Comparison of ENCODE assay signal across 8 cellular contexts in the genomic region with DNA sequence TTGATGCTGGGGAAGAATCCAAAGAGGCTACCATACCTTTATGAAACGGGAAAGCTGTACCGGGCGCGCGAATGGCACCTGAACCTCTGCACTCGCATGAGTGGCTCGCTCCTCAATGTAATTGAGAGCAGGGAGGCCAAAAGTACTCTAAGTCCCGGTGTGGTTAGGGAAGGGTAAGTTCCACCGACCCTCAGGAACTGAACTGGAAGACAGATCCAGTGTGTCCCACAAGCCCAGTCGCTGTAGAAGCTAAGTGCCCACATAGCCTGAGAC. TPM values are rescaled to one million over a fixed set of nuclear protein-coding genes. Genes with fewer than 3 reads are reported as not detected.
A peak's percentile ranks its signal among the peaks of the same experiment; 100 is the strongest.
DNase-seq lines count a peak whose midpoint lies in the region; ATAC-seq and TF ChIP-seq lines count a peak whose summit lies in the region.

No MANE protein-coding gene starts in this region.

- H3K27ac ChIP-seq in heart left ventricle (peak overlapping the region in 11 of 12 donors; percentile 86 to 97 (median 91)), gastrocnemius medialis (peak overlapping the region; percentile 98 to 99 (median 98))

- H3K4me3 Mint-ChIP-seq in stimulated activated naive CD8-positive, alpha-beta T cell treated with anti-CD3 and anti-CD28 coated beads, Interleukin-15, Interleukin-2, amounts not matched to agents 100 ng/mL and 50 ng/mL, for 24 hours: peak overlapping the region; percentile 91

- intact Hi-C loops in heart left ventricle (cut with DNase I): loop anchor here in 8 of 10 donors (1.0 to 10.0 kb wide), 9 partner anchors 23 to 247 kb away; partner anchors contain the start of genes DENND4B (in 2 of the 8), CRTC2 (in 1 of the 8), ILF2 (in 1 of the 8) and JTB (in 1 of the 8)
- intact Hi-C loops in gastrocnemius medialis (cut with DNase I; ENCODE audit: low total_unique reads): loop anchor here (5.0 kb wide), 3 partner anchors 66 to 124 kb away; partner anchors contain the start of gene RAB13

- H3K4me3 ChIP-seq in heart left ventricle (peak overlapping the region; percentile 53 to 89 (median 78)), gastrocnemius medialis (peak overlapping the region; percentile 56 to 93 (median 89))

- H3K27ac Mint-ChIP-seq in stimulated activated naive CD8-positive, alpha-beta T cell treated with anti-CD3 and anti-CD28 coated beads, Interleukin-15, Interleukin-2, amounts not matched to agents 100 ng/mL and 50 ng/mL, for 24 hours: peak overlapping the region; percentile 90

- H3K4me1 ChIP-seq in heart left ventricle: peaks cover 2 to 52% (median 36%) of the 10 kb centered on the region in 12 donors
- peaks cover 48 to 50% of the 10 kb centered on the region in 2 donors for H3K4me1 ChIP-seq in gastrocnemius medialis

- H3K9me3 Mint-ChIP-seq in stimulated activated naive CD8-positive, alpha-beta T cell treated with anti-CD3 and anti-CD28 coated beads, Interleukin-15, Interleukin-2, amounts not matched to agents 100 ng/mL and 50 ng/mL, for 24 hours: no peaks in the 10 kb centered on the region

- no peak for TF ChIP-seq POLR2A in heart left ventricle (IDR thresholded peaks at IDR 0.05)
- TF ChIP-seq POLR2A in gastrocnemius medialis (IDR thresholded peaks at IDR 0.05): no peak

- DNase-seq in stimulated activated naive CD8-positive, alpha-beta T cell treated with anti-CD3 and anti-CD28 coated beads, Interleukin-15, Interleukin-2, amounts not matched to agents 100 U/mL and 50 U/mL, for 24 hours: no peak
- DNase-seq in activated T-cell treated with anti-CD3 and anti-CD28 coated beads for 4 hours (peak; percentile 8), heart left ventricle (no peak), gastrocnemius medialis (peak in 1 of 2 donors; percentile 14), A172 (ENCODE audit: low spot score) (no peak)
- no peak for DNase-seq in stimulated activated CD4-positive, alpha-beta T cell treated with anti-CD3 and anti-CD28 coated beads, Interleukin-4, amount 100 ng/mL, for 24 hours

- H3K36me3 Mint-ChIP-seq in stimulated activated naive CD8-positive, alpha-beta T cell treated with anti-CD3 and anti-CD28 coated beads, Interleukin-15, Interleukin-2, amounts not matched to agents 100 ng/mL and 50 ng/mL, for 24 hours (ENCODE audit: low read depth): peaks cover 11% of the 10 kb centered on the region

- no peak for ATAC-seq in stimulated activated naive CD8-positive, alpha-beta T cell treated with anti-CD3 and anti-CD28 coated beads, Interleukin-15, Interleukin-2, amounts not matched to agents 100 U/mL and 50 U/mL, for 24 hours
- no peak for ATAC-seq in heart left ventricle
- no peak for ATAC-seq in gastrocnemius medialis
- no peak for ATAC-seq in HG03521 (IDR thresholded peaks at IDR 0.05; ENCODE audit: unreplicated experiment)

- H3K9me3 ChIP-seq in heart left ventricle (no peaks in the 10 kb centered on the region), gastrocnemius medialis (no peaks in the 10 kb centered on the region)

- H3K27me3 Mint-ChIP-seq in stimulated activated naive CD8-positive, alpha-beta T cell treated with anti-CD3 and anti-CD28 coated beads, Interleukin-15, Interleukin-2, amounts not matched to agents 100 ng/mL and 50 ng/mL, for 24 hours: no peaks in the 10 kb centered on the region

- peaks cover 54% of the 10 kb centered on the region for H3K4me1 Mint-ChIP-seq in stimulated activated naive CD8-positive, alpha-beta T cell treated with anti-CD3 and anti-CD28 coated beads, Interleukin-15, Interleukin-2, amounts not matched to agents 100 ng/mL and 50 ng/mL, for 24 hours (ENCODE audit: low read depth)

- in situ Hi-C loops in gastrocnemius medialis (cut with MboI; ENCODE audit: low sequenced_read_pairs in 4 of 4): loop anchor here (10.0 to 25.0 kb wide), 2 partner anchors 63 to 109 kb away; partner anchors contain the start of gene RAB13 (in 1 of the 4)

- TF ChIP-seq CTCF in heart left ventricle (IDR thresholded peaks at IDR 0.05) (no peak), gastrocnemius medialis (IDR thresholded peaks at IDR 0.05 in 4 of 5, conservative IDR thresholded peaks at IDR 0.05 in 1 of 5) (no peak)

- 3 to 5% (median 4%) methylated on average over 10 of the region's 10 CpGs for WGBS in heart left ventricle, 4 donors

- peaks cover 0 to 17% (median 3%) of the 10 kb centered on the region in 9 donors for H3K36me3 ChIP-seq in heart left ventricle
- no peaks in the 10 kb centered on the region for H3K36me3 ChIP-seq in gastrocnemius medialis

- no peaks in the 10 kb centered on the region for H3K27me3 ChIP-seq in heart left ventricle
- H3K27me3 ChIP-seq in gastrocnemius medialis: no peaks in the 10 kb centered on the region

RNA-seq across cellular contexts. Expression of gene GATAD2B, which starts 1.0 kb away (rescaled TPM):
- total RNA-seq in heart left ventricle: 10 to 100 TPM; 18.1 to 53.9 (median 46.2) TPM
- 1 to 10 TPM; 5.6 to 8.8 TPM for polyA plus RNA-seq in heart left ventricle
- 10 to 100 TPM; 22.0 to 40.7 (median 28.1) TPM for total RNA-seq in gastrocnemius medialis
- total RNA-seq in A172 (2014; rRNA removed; shearing (Covaris generic)): 5.9 and 6.5 TPM in 2 replicates

RNA-seq across cellular contexts. Expression of gene DENND4B, which starts 24.8 kb away (rescaled TPM):
- total RNA-seq in heart left ventricle (10 to 100 TPM; 30.5 to 60.7 (median 40.8) TPM), gastrocnemius medialis (10 to 100 TPM; 38.0 to 45.8 (median 40.1) TPM)
- polyA plus RNA-seq in heart left ventricle: 10 to 100 TPM; 36.7 to 41.5 TPM
- total RNA-seq in A172 (2014; rRNA removed; shearing (Covaris generic)): 10.9 and 11.2 TPM in 2 replicates

RNA-seq across cellular contexts. Expression of gene CRTC2, which starts 36.7 kb away (rescaled TPM):
- 10 to 100 TPM; 11.0 to 27.8 (median 18.8) TPM for total RNA-seq in heart left ventricle
- polyA plus RNA-seq in heart left ventricle: 10 to 100 TPM; 21.4 to 25.4 TPM
- 10 to 100 TPM; 17.4 to 27.1 (median 23.3) TPM for total RNA-seq in gastrocnemius medialis
- total RNA-seq in A172 (2014; rRNA removed; shearing (Covaris generic)): 14.5 and 16.6 TPM in 2 replicates

RNA-seq across cellular contexts. Expression of gene SLC39A1, which starts 41.6 kb away (rescaled TPM):
- total RNA-seq in heart left ventricle (10 to 100 TPM; 31.6 to 83.9 (median 48.4) TPM), gastrocnemius medialis (10 to 100 TPM; 37.1 to 63.2 (median 47.9) TPM)
- 100 to 1,000 TPM in 1 of 2 donors, 10 to 100 TPM in 1; 32.5 to 163 TPM for polyA plus RNA-seq in heart left ventricle
- total RNA-seq in A172 (2014; rRNA removed; shearing (Covaris generic)): 192 and 204 TPM in 2 replicates

RNA-seq across cellular contexts. Expression of gene CREB3L4, which starts 46.0 kb away (rescaled TPM):
- total RNA-seq in heart left ventricle (1 to 10 TPM; 2.5 to 7.2 (median 4.5) TPM), gastrocnemius medialis (1 to 10 TPM; 4.5 to 7.9 (median 5.7) TPM)
- polyA plus RNA-seq in heart left ventricle: 1 to 10 TPM; 4.8 to 5.7 TPM
- 19.9 and 28.4 TPM in 2 replicates for total RNA-seq in A172 (2014; rRNA removed; shearing (Covaris generic))
